In genomic region chr12:88141774-88142609, GRCh38 we compare ENCODE assay signal across 8 cellular contexts. TPM values are rescaled to one million over a fixed set of nuclear protein-coding genes. Genes with fewer than 3 reads are reported as not detected.
DNase-seq lines count a peak whose midpoint lies in the region; ATAC-seq and TF ChIP-seq lines count a peak whose summit lies in the region.

Gene CEP290, minus strand, starts transcription at chr12:88142088. Its CDS starts 781 bp downstream, at chr12:88141307.
Gene TMTC3, plus strand, starts transcription at chr12:88142307. Its CDS starts 6,009 bp downstream, at chr12:88148316.

- peak; percentile 92 for ATAC-seq in GM18511 (IDR thresholded peaks at IDR 0.05; ENCODE audit: unreplicated experiment)
- peak; percentile 98 for ATAC-seq in HG03025 (IDR thresholded peaks at IDR 0.05; ENCODE audit: low FRiP score, unreplicated experiment)

- H2AFZ ChIP-seq in hepatocyte: peak within 1 kb of the TSS; percentile 92

- peaks cover 44% of the 10 kb centered on the region for H3K79me2 ChIP-seq in hepatocyte

- H3K4me3 ChIP-seq in astrocyte of the spinal cord (ENCODE audit: low read depth, low read length): peak within 1 kb of the TSS; percentile 91
- H3K4me3 ChIP-seq in hepatocyte: peak within 1 kb of the TSS; percentile 60
- peak within 1 kb of the TSS; percentile 90 for H3K4me3 ChIP-seq in rectal smooth muscle tissue (ENCODE audit: low read length)
- peak within 1 kb of the TSS; percentile 75 to 88 for H3K4me3 ChIP-seq in vagina

- in situ Hi-C loops in astrocyte of the spinal cord (cut with HindIII; ENCODE audit: low sequenced_read_pairs): no loop called here

- peak in 1 of 2 donors; percentile 42 for TF ChIP-seq POLR2A in vagina (IDR thresholded peaks at IDR 0.05)

- TF ChIP-seq CTCF in astrocyte of the spinal cord (IDR thresholded peaks at IDR 0.05; ENCODE audit: low read depth, low read length) (no peak), hepatocyte (IDR thresholded peaks at IDR 0.05; ENCODE audit: poor library complexity) (no peak), vagina (IDR thresholded peaks at IDR 0.05) (no peak)

- H3K9me3 ChIP-seq in hepatocyte (ENCODE audit: low read depth) (no peaks in the 10 kb centered on the region), vagina (no peaks in the 10 kb centered on the region)

- under 1% methylated on average over 49 of the region's 49 CpGs for WGBS in hepatocyte (ENCODE audit: low lambda C conversion rate, missing lambda C conversion rate)

- H3K27ac ChIP-seq in hepatocyte: peak within 1 kb of the TSS; percentile 83
- peak within 1 kb of the TSS; percentile 70 for H3K27ac ChIP-seq in rectal smooth muscle tissue (ENCODE audit: low read depth, low read length)
- peak within 1 kb of the TSS; percentile 82 for H3K27ac ChIP-seq in vagina

- no peaks in the 10 kb centered on the region for H3K9me2 ChIP-seq in hepatocyte (replicated peaks; ENCODE audit: insufficient read depth)

- DNase-seq in NCI-H2029 treated with DMSO at 0.1 percent for 48 hours (lab: John Stamatoyannopoulos, UW): peak; percentile 99
- DNase-seq in T1000 (lab: John Stamatoyannopoulos, UW): peak; percentile 100
- DNase-seq in astrocyte of the spinal cord (ENCODE audit: low read depth, low spot score): peak; percentile 100
- peak; percentile 98 for DNase-seq in hepatocyte (ENCODE audit: low spot score)
- DNase-seq in vagina (ENCODE audit: extremely low spot score in 2 of 2): peak; percentile 97 to 99

- intact Hi-C loops in vagina (cut with DNase I): no loop called here

- H3K27me3 ChIP-seq in hepatocyte (no peaks in the 10 kb centered on the region), rectal smooth muscle tissue (ENCODE audit: control insufficient read depth, insufficient read depth, low read length) (no peaks in the 10 kb centered on the region), vagina (no peaks in the 10 kb centered on the region)

- peak within 1 kb of the TSS; percentile 58 for H3K9ac ChIP-seq in rectal smooth muscle tissue (ENCODE audit: low read length)

- H4K20me1 ChIP-seq in hepatocyte (ENCODE audit: insufficient read depth, poor library complexity, severe bottlenecking): no peaks in the 10 kb centered on the region

- H3K4me2 ChIP-seq in hepatocyte: peak within 1 kb of the TSS; percentile 85

- H3K36me3 ChIP-seq in hepatocyte (replicated peaks; ENCODE audit: insufficient read depth, low read depth) (no peaks in the 10 kb centered on the region), rectal smooth muscle tissue (ENCODE audit: control insufficient read depth, insufficient read depth, low read length) (no peaks in the 10 kb centered on the region), vagina (peaks cover 0 to 4% of the 10 kb centered on the region in 2 donors)

- H3K4me1 ChIP-seq in hepatocyte (ENCODE audit: insufficient read depth): peaks cover 6% of the 10 kb centered on the region
- H3K4me1 ChIP-seq in rectal smooth muscle tissue (ENCODE audit: control insufficient read depth, insufficient read depth, low read length): peaks cover 3% of the 10 kb centered on the region
- H3K4me1 ChIP-seq in vagina: peaks cover 35% of the 10 kb centered on the region

RNA-seq across cellular contexts. Expression of gene CEP290, which starts in this region (rescaled TPM):
- 14.4 and 17.0 TPM in 2 replicates for total RNA-seq in hepatocyte
- polyA plus RNA-seq in hepatocyte: 12.1 and 12.2 TPM in 2 replicates
- 16.2 TPM for total RNA-seq in vagina

RNA-seq across cellular contexts. Expression of gene TMTC3, which starts in this region (rescaled TPM):
- total RNA-seq in hepatocyte (33.7 and 35.5 TPM in 2 replicates), vagina (14.2 TPM)
- polyA plus RNA-seq in hepatocyte: 7.0 and 8.1 TPM in 2 replicates

Comparison
In these comparisons a context has a peak if more than half of its experiments do, and no peak if none do; other contexts are left out.
1. Peak in every context shown above with its lines: DNase-seq, ATAC-seq, H3K4me3 ChIP-seq and H3K27ac ChIP-seq.